Comparison of ENCODE assay signal across 1 cellular context in the genomic region with DNA sequence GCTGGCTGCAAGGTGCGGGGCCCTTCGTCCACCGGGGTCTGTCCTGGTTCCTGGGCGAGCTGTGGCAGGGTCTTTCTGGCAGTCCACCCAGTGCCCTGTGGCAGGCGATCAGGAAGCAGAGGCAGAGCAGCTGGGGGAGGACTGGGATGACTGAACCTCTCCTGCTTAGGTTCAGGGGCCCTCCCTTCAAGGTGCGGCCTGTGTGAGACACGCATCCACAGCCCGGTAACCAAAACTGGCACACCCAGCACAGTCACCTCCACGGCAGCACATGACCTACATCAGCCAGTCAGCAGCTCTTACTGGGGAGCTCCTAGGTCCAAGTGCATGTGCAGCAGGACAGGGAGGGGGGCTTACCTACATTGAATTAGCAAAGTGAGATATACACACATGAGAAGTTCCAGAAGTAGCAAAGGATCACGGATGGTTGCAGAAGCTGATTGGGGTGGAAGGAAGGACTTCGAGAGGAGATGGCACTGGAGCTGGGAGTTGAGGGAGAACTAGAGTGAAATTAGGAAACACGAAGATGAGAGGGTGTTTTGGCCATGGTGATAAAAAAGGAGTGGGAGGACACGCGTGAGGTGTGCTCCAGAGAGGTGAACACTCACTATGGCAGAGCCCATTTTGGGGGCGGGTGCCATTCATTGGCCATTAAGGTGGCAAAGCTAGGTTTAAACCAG.
TF ChIP-seq lines count a peak whose summit lies in the region.

No MANE protein-coding gene starts in this region.

TF ChIP-seq in HepG2, 621 proteins besides CTCF, POLR2A, EP300 and RAD21:
- TF ChIP-seq TBX2 (CRISPR knock-in tag; IDR thresholded peaks at IDR 0.05; ENCODE audit: borderline replicate concordance) (0 out of 2 replicates have a peak, but pooled peaks have one; percentile 8), PCBP2 (optimal IDR thresholded peaks at IDR 0.05; ENCODE audit: low read depth, low read length, poor library complexity, severe bottlenecking) (no peak), SOX6 (IDR thresholded peaks at IDR 0.05) (no peak), SOX6 (CRISPR knock-in tag; IDR thresholded peaks at IDR 0.05) (peak; percentile 4; the same call in 1 of the 2 replicates), ZNF687 (CRISPR knock-in tag; IDR thresholded peaks at IDR 0.05) (peak; percentile 50), USF2 (IDR thresholded peaks at IDR 0.05; ENCODE audit: low read depth, low read length) (no peak), USF2 (CRISPR knock-in tag; IDR thresholded peaks at IDR 0.05; ENCODE audit: borderline replicate concordance) (peak; percentile 50; the same call in 1 of the 2 replicates)
